In genomic region chr13:82961757-82962156, GRCh38 we compare ENCODE assay signal across 30 cellular contexts.
"Had no signal": no experiment of that assay in that cellular context is flagged by ENCODE, and none has a peak within 500 bp of the region (broad histone marks: within the 10 kb centered on the region; RNA-seq: fewer than 3 reads in every experiment).

No MANE protein-coding gene starts in this region.

- H3K27me3 ChIP-seq: brain microvascular endothelial cell, dorsolateral prefrontal cortex, gastrocnemius medialis, heart left ventricle had no signal

- H3K36me3 Mint-ChIP-seq: activated naive CD8-positive, alpha-beta T cell had no signal

- H3K4me1 Mint-ChIP-seq: activated CD4-positive, alpha-beta memory T cell treated with anti-CD3 and anti-CD28 coated beads, Interleukin-2, amount 10 ng/mL, durations not matched to agents 7 days and 5 days; activated CD4-positive, alpha-beta T cell treated with anti-CD3 and anti-CD28 coated beads, Interleukin-2, amount 10 ng/mL, durations not matched to agents 7 days and 5 days; central memory CD8-positive, alpha-beta T cell had no signal

- H3K9me3 Mint-ChIP-seq: activated CD4-positive, alpha-beta memory T cell treated with anti-CD3 and anti-CD28 coated beads, Interleukin-2, amount 10 ng/mL, durations not matched to agents 7 days and 5 days; activated CD4-positive, alpha-beta T cell treated with anti-CD3 and anti-CD28 coated beads, Interleukin-2, amount 10 ng/mL, durations not matched to agents 7 days and 5 days had no signal

- DNase-seq: activated CD4-positive, alpha-beta memory T cell treated with anti-CD3 and anti-CD28 coated beads, Interleukin-2, amount 10 ng/mL, durations not matched to agents 7 days and 5 days; activated CD4-positive, alpha-beta T cell treated with anti-CD3 and anti-CD28 coated beads for 1 hour; activated CD4-positive, alpha-beta T cell treated with anti-CD3 and anti-CD28 coated beads for 4 hours; activated CD4-positive, alpha-beta T cell treated with anti-CD3 and anti-CD28 coated beads, Interleukin-2, amount 10 ng/mL, durations not matched to agents 7 days and 5 days; activated CD4-positive, alpha-beta T cell treated with anti-CD3 and anti-CD28 coated beads, Interleukin-2, amount 50 U/mL, for 4 hours; activated CD8-positive, alpha-beta memory T cell treated with anti-CD3 and anti-CD28 coated beads, Interleukin-2, amount 50 U/mL, for 48 hours; activated gamma-delta T cell; activated naive CD4-positive, alpha-beta T cell treated with anti-CD3 and anti-CD28 coated beads, Interleukin-2, amount 50 U/mL, for 16 hours; activated naive CD4-positive, alpha-beta T cell treated with Interleukin-2 at 50 U/mL for 16 hours; activated T-cell treated with anti-CD3 and anti-CD28 coated beads for 4 hours; activated T-cell treated with anti-CD3 and anti-CD28 coated beads, Interleukin-2, amount 50 U/mL, for 24 hours; activated T-cell treated with anti-CD3 and anti-CD28 coated beads, Interleukin-2, amount 50 U/mL, for 72 hours; amniotic stem cell; anterior cingulate cortex; dorsolateral prefrontal cortex; effector memory CD4-positive, alpha-beta T cell; endodermal cell; foreskin fibroblast; gastrocnemius medialis; glutamatergic neuron; heart left ventricle; T-helper 2 cell had no signal

- ATAC-seq: activated T-cell treated with anti-CD3 and anti-CD28 coated beads, Interleukin-2, amount 50 U/mL, for 72 hours; esophagus mucosa; gastrocnemius medialis; heart left ventricle had no signal

- H3K4me3 ChIP-seq: coronary artery, dorsolateral prefrontal cortex, gastrocnemius medialis, heart left ventricle had no signal

- H3K4me1 ChIP-seq: gastrocnemius medialis, heart left ventricle had no signal

- H3K36me3 ChIP-seq: brain microvascular endothelial cell, gastrocnemius medialis, heart left ventricle had no signal

- FAIRE-seq: astrocyte, bronchial epithelial cell had no signal

- H3K27ac ChIP-seq: coronary artery, dorsolateral prefrontal cortex, gastrocnemius medialis, heart left ventricle had no signal

- H3K4me3 Mint-ChIP-seq: activated CD4-positive, alpha-beta memory T cell treated with anti-CD3 and anti-CD28 coated beads, Interleukin-2, amount 10 ng/mL, durations not matched to agents 7 days and 5 days; activated CD4-positive, alpha-beta T cell treated with anti-CD3 and anti-CD28 coated beads, Interleukin-2, amount 10 ng/mL, durations not matched to agents 7 days and 5 days; activated naive CD8-positive, alpha-beta T cell; activated T-cell treated with anti-CD3 and anti-CD28 coated beads, Interleukin-2, amount 50 U/mL, for 24 hours; activated T-cell treated with anti-CD3 and anti-CD28 coated beads, Interleukin-2, amount 50 U/mL, for 72 hours; central memory CD8-positive, alpha-beta T cell; dendritic cell treated with granulocyte-macrophage colony-stimulating factor and Interleukin-4, amounts not matched to agents 40 ng/mL and 50 ng/mL, for 4 days; endodermal cell had no signal

- H3K27ac Mint-ChIP-seq: activated CD4-positive, alpha-beta memory T cell treated with anti-CD3 and anti-CD28 coated beads, Interleukin-2, amount 10 ng/mL, durations not matched to agents 7 days and 5 days; activated CD4-positive, alpha-beta T cell treated with anti-CD3 and anti-CD28 coated beads, Interleukin-2, amount 10 ng/mL, durations not matched to agents 7 days and 5 days; activated naive CD8-positive, alpha-beta T cell; activated T-cell treated with anti-CD3 and anti-CD28 coated beads, Interleukin-2, amount 50 U/mL, for 24 hours; activated T-cell treated with anti-CD3 and anti-CD28 coated beads, Interleukin-2, amount 50 U/mL, for 72 hours; dendritic cell treated with granulocyte-macrophage colony-stimulating factor and Interleukin-4, amounts not matched to agents 40 ng/mL and 50 ng/mL, for 4 days; endodermal cell had no signal

- H3K27me3 Mint-ChIP-seq: activated CD4-positive, alpha-beta memory T cell treated with anti-CD3 and anti-CD28 coated beads, Interleukin-2, amount 10 ng/mL, durations not matched to agents 7 days and 5 days; activated CD4-positive, alpha-beta T cell treated with anti-CD3 and anti-CD28 coated beads, Interleukin-2, amount 10 ng/mL, durations not matched to agents 7 days and 5 days; activated naive CD8-positive, alpha-beta T cell; activated T-cell treated with anti-CD3 and anti-CD28 coated beads, Interleukin-2, amount 50 U/mL, for 24 hours; central memory CD8-positive, alpha-beta T cell; dendritic cell treated with granulocyte-macrophage colony-stimulating factor and Interleukin-4, amounts not matched to agents 40 ng/mL and 50 ng/mL, for 4 days had no signal

- H3K9me3 ChIP-seq: gastrocnemius medialis had no signal
